Comparison of ENCODE assay signal across 12 cellular contexts in genomic region chr1:93578911-93579825, GRCh38.
DNase-seq lines count a peak whose midpoint lies in the region; ATAC-seq and TF ChIP-seq lines count a peak whose summit lies in the region.
"Had no signal": no experiment of that assay in that cellular context is flagged by ENCODE, and none has a peak within 500 bp of the region (broad histone marks: within the 10 kb centered on the region; RNA-seq: fewer than 3 reads in every experiment).

No MANE protein-coding gene starts in this region.

- no TSS peak for BruUV-seq in mammary epithelial cell (replicated peaks; lab: Mats Ljungman, UMichigan)

- 97% methylated on average over 6 of the region's 11 CpGs for WGBS in SK-N-SH (ENCODE audit: low lambda C conversion rate)
- 55% methylated on average over 11 of the region's 11 CpGs for WGBS in mammary epithelial cell (ENCODE audit: low coverage, missing lambda C conversion rate)

- H3K27ac ChIP-seq in SK-N-SH (ENCODE audit: low read depth in 2 of 2, low read length in 1 of 2) (peak overlapping the region; percentile 74 to 75), mammary epithelial cell (ENCODE audit: insufficient read depth, low read depth, low read length) (peak overlapping the region; percentile 56), muscle layer of duodenum (ENCODE audit: low read length) (peak overlapping the region; percentile 49)

- in situ Hi-C loops in mammary epithelial cell (cut with MboI; ENCODE audit: low sequenced_read_pairs in 2 of 2), result loop anchor here in 1 of 2 donors (10.0 kb wide), 1 partner anchor 134 kb away; the partner anchor contains the start of gene FNBP1L

- H3K9ac ChIP-seq in SK-N-SH (peak overlapping the region; percentile 25; the same call in 1 of the 2 replicates), mammary epithelial cell (ENCODE audit: insufficient read depth, low read length) (peak overlapping the region; percentile 38)

- H3K79me2 ChIP-seq in SK-N-SH (ENCODE audit: insufficient read depth), result peaks cover 91% of the 10 kb centered on the region
- peaks cover 94% of the 10 kb centered on the region for H3K79me2 ChIP-seq in mammary epithelial cell (ENCODE audit: insufficient read depth, low read length)

- no peak overlapping the region for H2AFZ ChIP-seq in SK-N-SH (ENCODE audit: low read depth)
- H2AFZ ChIP-seq in mammary epithelial cell (ENCODE audit: low read depth, low read length), result no peak overlapping the region

- peaks cover 40% of the 10 kb centered on the region for H3F3A ChIP-seq in SK-N-SH (replicated peaks; ENCODE audit: insufficient read depth)

- TF ChIP-seq RAD21 in SK-N-SH (IDR thresholded peaks at IDR 0.05; ENCODE audit: low read length), result no peak

- H3K9me3 Mint-ChIP-seq in type B pancreatic cell, result no peaks in the 10 kb centered on the region

- H4K20me1 ChIP-seq in SK-N-SH (ENCODE audit: insufficient read depth), result peaks cover 36% of the 10 kb centered on the region
- H4K20me1 ChIP-seq in mammary epithelial cell (ENCODE audit: insufficient read depth, low read length), result no peaks in the 10 kb centered on the region

- POLR2A ChIA-PET in SK-N-SH (lab: Yijun Ruan, JAX), result no interaction called here

- CTCF ChIA-PET in SK-N-SH (lab: Yijun Ruan, JAX), result interaction anchor here (1.0 to 1.5 kb wide), 4 partner anchors 50 to 235 kb away, joined by 3 to 5 read pairs (median 4); no protein-coding TSS in a partner anchor
- CTCF ChIA-PET in mammary epithelial cell (lab: Charles Lee; ENCODE audit: low non-redundant PET), result no interaction called here

- peaks cover 51 to 56% of the 10 kb centered on the region in 2 experiments for H3K36me3 ChIP-seq in SK-N-SH (replicated peaks in 1 of 2; ENCODE audit: control insufficient read depth in 1 of 2, insufficient read depth in 2 of 2, low read length in 1 of 2)
- peaks cover 58% of the 10 kb centered on the region for H3K36me3 ChIP-seq in mammary epithelial cell (ENCODE audit: insufficient read depth, low read length)
- peaks cover 31 to 46% of the 10 kb centered on the region in 2 donors for H3K36me3 ChIP-seq in muscle layer of duodenum (ENCODE audit: control insufficient read depth in 1 of 2, insufficient read depth in 2 of 2, low read length in 2 of 2)

- peak overlapping the region; percentile 91 for H3K27ac Mint-ChIP-seq in type B pancreatic cell
- H3K27ac Mint-ChIP-seq: activated CD8-positive, alpha-beta memory T cell treated with anti-CD3 and anti-CD28 coated beads, Interleukin-2, amount 10 ng/mL, durations not matched to agents 7 days and 5 days had no signal

- DNase-seq in SK-N-SH, result peak; percentile 39
- no peak for DNase-seq in mammary epithelial cell
- DNase-seq in type B pancreatic cell (ENCODE audit: extremely low spot score, unreplicated experiment), result no peak
- DNase-seq in NOMO-1 (lab: John Stamatoyannopoulos, UW; ENCODE audit: unreplicated experiment in 2 of 2), result no peak
- no peak for DNase-seq in T1000 (lab: John Stamatoyannopoulos, UW)
- DNase-seq in EL, result no peak
- DNase-seq: activated CD8-positive, alpha-beta memory T cell treated with anti-CD3 and anti-CD28 coated beads, Interleukin-2, amount 10 ng/mL, durations not matched to agents 7 days and 5 days; dorsolateral prefrontal cortex had no signal

- peak overlapping the region; percentile 58 for H3K4me3 Mint-ChIP-seq in type B pancreatic cell
- H3K4me3 Mint-ChIP-seq: activated CD8-positive, alpha-beta memory T cell treated with anti-CD3 and anti-CD28 coated beads, Interleukin-2, amount 10 ng/mL, durations not matched to agents 7 days and 5 days had no signal

- H3K27me3 Mint-ChIP-seq in type B pancreatic cell, result no peaks in the 10 kb centered on the region
- H3K27me3 Mint-ChIP-seq: activated CD8-positive, alpha-beta memory T cell treated with anti-CD3 and anti-CD28 coated beads, Interleukin-2, amount 10 ng/mL, durations not matched to agents 7 days and 5 days had no signal

- H3K4me1 ChIP-seq in SK-N-SH (ENCODE audit: control insufficient read depth in 1 of 2, insufficient read depth in 2 of 2, low read depth in 1 of 2, low read length in 1 of 2) (peaks cover 31 to 59% of the 10 kb centered on the region in 2 experiments), mammary epithelial cell (ENCODE audit: insufficient read depth, low read length) (peaks cover 71% of the 10 kb centered on the region), muscle layer of duodenum (ENCODE audit: control insufficient read depth in 1 of 2, insufficient read depth in 2 of 2, low read length in 2 of 2) (peaks cover 7 to 8% of the 10 kb centered on the region in 2 donors)

- peaks cover 17% of the 10 kb centered on the region for H3K36me3 Mint-ChIP-seq in type B pancreatic cell
- H3K36me3 Mint-ChIP-seq: activated CD8-positive, alpha-beta memory T cell treated with anti-CD3 and anti-CD28 coated beads, Interleukin-2, amount 10 ng/mL, durations not matched to agents 7 days and 5 days had no signal

- H3K9me2 ChIP-seq in SK-N-SH, result no peaks in the 10 kb centered on the region

- intact Hi-C loops in mammary epithelial cell (cut with micrococcal nuclease), result no loop called here

- H3K27me3 ChIP-seq in SK-N-SH (ENCODE audit: insufficient read depth) (no peaks in the 10 kb centered on the region), mammary epithelial cell (ENCODE audit: insufficient read depth, low read length) (no peaks in the 10 kb centered on the region), muscle layer of duodenum (ENCODE audit: low read depth, low read length) (no peaks in the 10 kb centered on the region)
- H3K27me3 ChIP-seq: dorsolateral prefrontal cortex had no signal

- no peak for ATAC-seq in SK-N-SH treated with all-trans-retinoic acid at 6 μM for 48 hours
- ATAC-seq: activated CD8-positive, alpha-beta memory T cell treated with anti-CD3 and anti-CD28 coated beads, Interleukin-2, amount 10 ng/mL, durations not matched to agents 7 days and 5 days; Panc1 had no signal

- H3K4me1 Mint-ChIP-seq in type B pancreatic cell (ENCODE audit: unreplicated experiment), result peaks cover 70% of the 10 kb centered on the region
- H3K4me1 Mint-ChIP-seq: activated CD8-positive, alpha-beta memory T cell treated with anti-CD3 and anti-CD28 coated beads, Interleukin-2, amount 10 ng/mL, durations not matched to agents 7 days and 5 days had no signal

- H3K9me3 ChIP-seq in SK-N-SH, result no peaks in the 10 kb centered on the region
- H3K9me3 ChIP-seq in mammary epithelial cell (replicated peaks; ENCODE audit: insufficient read depth, low read length), result no peaks in the 10 kb centered on the region
- H3K9me3 ChIP-seq in muscle layer of duodenum (ENCODE audit: control insufficient read depth in 1 of 2, low read length in 2 of 2), result no peaks in the 10 kb centered on the region

- no peak for TF ChIP-seq EP300 in SK-N-SH (IDR thresholded peaks at IDR 0.05; ENCODE audit: borderline replicate concordance in 1 of 2, low read depth in 1 of 2, low read length in 1 of 2)

- dilution Hi-C loops in mammary epithelial cell (cut with HindIII; ENCODE audit: low sequenced_read_pairs), result no loop called here

- peak overlapping the region; percentile 39 for H3K4me2 ChIP-seq in SK-N-SH
- H3K4me2 ChIP-seq in mammary epithelial cell (ENCODE audit: insufficient read depth, low read depth, low read length), result peak overlapping the region; percentile 7

- no peak overlapping the region for H3K4me3 ChIP-seq in SK-N-SH (ENCODE audit: low read depth in 2 of 2, low read length in 1 of 2)
- no peak overlapping the region for H3K4me3 ChIP-seq in mammary epithelial cell (replicated peaks in 1 of 3; ENCODE audit: insufficient read depth in 1 of 3, low read depth in 2 of 3, low read length in 3 of 3)
- no peak overlapping the region for H3K4me3 ChIP-seq in muscle layer of duodenum (ENCODE audit: low read depth in 1 of 2, low read length in 2 of 2)
- H3K4me3 ChIP-seq: dorsolateral prefrontal cortex, lung had no signal

- TF ChIP-seq CTCF in SK-N-SH (IDR thresholded peaks at IDR 0.05) (no peak), mammary epithelial cell (conservative IDR thresholded peaks at IDR 0.05 in 1 of 2, IDR thresholded peaks at IDR 0.05 in 1 of 2; ENCODE audit: extremely low read depth in 1 of 2, insufficient read depth in 1 of 2, low read depth in 1 of 2, low read length in 2 of 2) (no peak), type B pancreatic cell (conservative IDR thresholded peaks at IDR 0.05) (no peak)

TF ChIP-seq in SK-N-SH, 30 proteins besides CTCF, POLR2A, EP300 and RAD21:
- no peak for TF ChIP-seq FOXM1 (IDR thresholded peaks at IDR 0.05; ENCODE audit: low read depth)
- TF ChIP-seq GATA2 (CRISPR knock-in tag; IDR thresholded peaks at IDR 0.05), result 0 out of 2 replicates have a peak, but pooled peaks have one; percentile 13

TF ChIP-seq in SK-N-SH treated with all-trans-retinoic acid at 6 μM for 48 hours, 23 proteins besides CTCF, POLR2A, EP300 and RAD21:
- no peak for TF ChIP-seq RARB (CRISPR knock-in tag; IDR thresholded peaks at IDR 0.05)
- no peak for TF ChIP-seq ESRRG (CRISPR knock-in tag; IDR thresholded peaks at IDR 0.05)
- TF ChIP-seq PATZ1 (CRISPR knock-in tag; IDR thresholded peaks at IDR 0.05; ENCODE audit: borderline replicate concordance), result no peak
- TF ChIP-seq, protein P1, sequence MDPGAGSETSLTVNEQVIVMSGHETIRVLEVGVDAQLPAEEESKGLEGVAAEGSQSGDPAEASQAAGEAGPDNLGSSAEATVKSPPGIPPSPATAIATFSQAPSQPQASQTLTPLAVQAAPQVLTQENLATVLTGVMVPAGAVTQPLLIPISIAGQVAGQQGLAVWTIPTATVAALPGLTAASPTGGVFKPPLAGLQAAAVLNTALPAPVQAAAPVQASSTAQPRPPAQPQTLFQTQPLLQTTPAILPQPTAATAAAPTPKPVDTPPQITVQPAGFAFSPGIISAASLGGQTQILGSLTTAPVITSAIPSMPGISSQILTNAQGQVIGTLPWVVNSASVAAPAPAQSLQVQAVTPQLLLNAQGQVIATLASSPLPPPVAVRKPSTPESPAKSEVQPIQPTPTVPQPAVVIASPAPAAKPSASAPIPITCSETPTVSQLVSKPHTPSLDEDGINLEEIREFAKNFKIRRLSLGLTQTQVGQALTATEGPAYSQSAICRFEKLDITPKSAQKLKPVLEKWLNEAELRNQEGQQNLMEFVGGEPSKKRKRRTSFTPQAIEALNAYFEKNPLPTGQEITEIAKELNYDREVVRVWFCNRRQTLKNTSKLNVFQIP (CRISPR knock-in tag; IDR thresholded peaks at IDR 0.05; ENCODE audit: borderline replicate concordance, low read depth), result no peak
